In genomic region chr12:90322006-90322405, GRCh38 we compare ENCODE assay signal across 28 cellular contexts.
"Had no signal": no experiment of that assay in that cellular context is flagged by ENCODE, and none has a peak within 500 bp of the region (broad histone marks: within the 10 kb centered on the region; RNA-seq: fewer than 3 reads in every experiment).

No MANE protein-coding gene starts in this region.

- H3K9me3 Mint-ChIP-seq: activated naive CD8-positive, alpha-beta T cell treated with anti-CD3 and anti-CD28 coated beads for 36 hours; effector memory CD8-positive, alpha-beta T cell; stimulated activated effector memory CD8-positive, alpha-beta T cell treated with anti-CD3 and anti-CD28 coated beads, Interleukin-12 subunit alpha, Interleukin-12 subunit beta, amount 100 ng/mL, for 72 hours had no signal

- FAIRE-seq: small intestine had no signal

- H3K9me3 ChIP-seq: ascending aorta, breast epithelium, gastrocnemius medialis, left ventricle myocardium inferior, neutrophil, stomach, suprapubic skin, tibial artery had no signal

- H3K27me3 Mint-ChIP-seq: activated naive CD8-positive, alpha-beta T cell treated with anti-CD3 and anti-CD28 coated beads for 36 hours; naive B cell; progenitor cell of endocrine pancreas had no signal

- DNase-seq: activated CD4-positive, alpha-beta T cell treated with anti-CD3 and anti-CD28 coated beads for 4 hours; activated CD4-positive, alpha-beta T cell treated with anti-CD3 and anti-CD28 coated beads, Interleukin-2, amount 50 U/mL, for 4 hours; activated CD4-positive, CD25-positive, alpha-beta regulatory T cell; activated effector memory CD4-positive, alpha-beta T cell treated with Interleukin-2 at 50 U/mL for 16 hours; activated naive CD4-positive, alpha-beta T cell treated with Interleukin-2 at 50 U/mL for 16 hours; activated naive CD8-positive, alpha-beta T cell treated with anti-CD3 and anti-CD28 coated beads for 36 hours; effector memory CD8-positive, alpha-beta T cell; gastrocnemius medialis; glutamatergic neuron; islet precursor cell; left ventricle myocardium inferior; naive B cell; nephron progenitor cell; retina; small intestine; stimulated activated CD4-positive, alpha-beta T cell treated with anti-CD3 and anti-CD28 coated beads, Interleukin-4, amount 100 ng/mL, for 24 hours; stomach; tibial artery had no signal

- H3K36me3 Mint-ChIP-seq: activated naive CD8-positive, alpha-beta T cell treated with anti-CD3 and anti-CD28 coated beads for 36 hours; naive B cell; stimulated activated effector memory CD8-positive, alpha-beta T cell treated with anti-CD3 and anti-CD28 coated beads, Interleukin-12 subunit alpha, Interleukin-12 subunit beta, amount 100 ng/mL, for 72 hours had no signal

- H3K4me3 Mint-ChIP-seq: activated naive CD8-positive, alpha-beta T cell treated with anti-CD3 and anti-CD28 coated beads for 36 hours; effector memory CD8-positive, alpha-beta T cell; mesothelial cell of epicardium; nephron progenitor cell; stimulated activated effector memory CD8-positive, alpha-beta T cell treated with anti-CD3 and anti-CD28 coated beads, Interleukin-12 subunit alpha, Interleukin-12 subunit beta, amount 100 ng/mL, for 72 hours had no signal

- H3K27ac ChIP-seq: ascending aorta, breast epithelium, coronary artery, gastrocnemius medialis, left ventricle myocardium inferior, neutrophil, SK-N-MC, stomach, suprapubic skin, tibial artery had no signal

- H3K4me3 ChIP-seq: ascending aorta, breast epithelium, coronary artery, gastrocnemius medialis, left ventricle myocardium inferior, lung, SK-N-MC, stomach, suprapubic skin, tibial artery had no signal

- H3K36me3 ChIP-seq: ascending aorta, breast epithelium, gastrocnemius medialis, left ventricle myocardium inferior, neutrophil, stomach, suprapubic skin, tibial artery had no signal

- H3K4me1 Mint-ChIP-seq: activated naive CD8-positive, alpha-beta T cell treated with anti-CD3 and anti-CD28 coated beads for 36 hours; naive B cell; nephron progenitor cell; stimulated activated effector memory CD8-positive, alpha-beta T cell treated with anti-CD3 and anti-CD28 coated beads, Interleukin-12 subunit alpha, Interleukin-12 subunit beta, amount 100 ng/mL, for 72 hours had no signal

- H3K27me3 ChIP-seq: ascending aorta, breast epithelium, gastrocnemius medialis, neutrophil, stomach, suprapubic skin, tibial artery had no signal

- H3K4me1 ChIP-seq: ascending aorta, breast epithelium, gastrocnemius medialis, left ventricle myocardium inferior, stomach, suprapubic skin, tibial artery had no signal

- H3K27ac Mint-ChIP-seq: activated naive CD8-positive, alpha-beta T cell treated with anti-CD3 and anti-CD28 coated beads for 36 hours; effector memory CD8-positive, alpha-beta T cell; mesothelial cell of epicardium; naive B cell; progenitor cell of endocrine pancreas; stimulated activated effector memory CD8-positive, alpha-beta T cell treated with anti-CD3 and anti-CD28 coated beads, Interleukin-12 subunit alpha, Interleukin-12 subunit beta, amount 100 ng/mL, for 72 hours had no signal
